In genomic region chr5:143213231-143213850, GRCh38 we compare ENCODE assay signal across 9 cellular contexts.
DNase-seq lines count a peak whose midpoint lies in the region; ATAC-seq and TF ChIP-seq lines count a peak whose summit lies in the region.
"Had no signal": no experiment of that assay in that cellular context is flagged by ENCODE, and none has a peak within 500 bp of the region (broad histone marks: within the 10 kb centered on the region; RNA-seq: fewer than 3 reads in every experiment).

No MANE protein-coding gene starts in this region.

- H3K14ac ChIP-seq in mesenchymal stem cell (ENCODE audit: low read length in 2 of 2), result no peak overlapping the region

- H4K20me1 ChIP-seq in mammary epithelial cell (ENCODE audit: insufficient read depth, low read length), result no peaks in the 10 kb centered on the region

- H3K23ac ChIP-seq in mesenchymal stem cell (ENCODE audit: low read length in 2 of 2), result no peak overlapping the region

- peak overlapping the region; percentile 29 to 38 for H2BK12ac ChIP-seq in mesenchymal stem cell (ENCODE audit: low read length in 2 of 2)

- H3K36me3 ChIP-seq in mammary epithelial cell (ENCODE audit: insufficient read depth, low read length) (no peaks in the 10 kb centered on the region), mesenchymal stem cell (ENCODE audit: control insufficient read depth in 1 of 2, insufficient read depth in 2 of 2, low read depth in 1 of 2, low read length in 2 of 2) (peaks cover 0 to 5% of the 10 kb centered on the region in 2 experiments)

- no peak overlapping the region for H2AK5ac ChIP-seq in mesenchymal stem cell (ENCODE audit: low read length, severe bottlenecking)

- H3K4me1 ChIP-seq in mammary epithelial cell (ENCODE audit: insufficient read depth, low read length) (no peaks in the 10 kb centered on the region), mesenchymal stem cell (ENCODE audit: control insufficient read depth, insufficient read depth, low read depth, low read length) (peaks cover 13% of the 10 kb centered on the region)

- no peak overlapping the region for H3K4ac ChIP-seq in mesenchymal stem cell (ENCODE audit: low read depth in 1 of 2, low read length in 2 of 2)

- CTCF ChIA-PET in mammary epithelial cell (lab: Charles Lee; ENCODE audit: low non-redundant PET), result no interaction called here

- H4K8ac ChIP-seq in mesenchymal stem cell (ENCODE audit: low read length), result no peak overlapping the region

- no peaks in the 10 kb centered on the region for H3K79me1 ChIP-seq in mesenchymal stem cell (replicated peaks; ENCODE audit: low read length, poor library complexity, severe bottlenecking)

- intact Hi-C loops in mammary epithelial cell (cut with micrococcal nuclease), result no loop called here

- WGBS in mammary epithelial cell (ENCODE audit: low coverage, missing lambda C conversion rate), result 72% methylated on average over 3 of the region's 6 CpGs
- WGBS in mesenchymal stem cell, result 80% methylated on average over 6 of the region's 6 CpGs

- no peaks in the 10 kb centered on the region for H3K79me2 ChIP-seq in mammary epithelial cell (ENCODE audit: insufficient read depth, low read length)

- no peak overlapping the region for H3K9ac ChIP-seq in mammary epithelial cell (ENCODE audit: insufficient read depth, low read length)
- no peak overlapping the region for H3K9ac ChIP-seq in mesenchymal stem cell (ENCODE audit: low read length)

- no peak for TF ChIP-seq CTCF in mammary epithelial cell (conservative IDR thresholded peaks at IDR 0.05 in 1 of 2, IDR thresholded peaks at IDR 0.05 in 1 of 2; ENCODE audit: extremely low read depth in 1 of 2, insufficient read depth in 1 of 2, low read depth in 1 of 2, low read length in 2 of 2)

- H3K4me1 Mint-ChIP-seq in stimulated activated naive B cell treated with anti-CD40 and anti-IgM and Interleukin-4, amounts not matched to agents 10 μg/mL and 1 μg/mL and 100 μg/mL, for 72 hours, result peaks cover 21 to 26% of the 10 kb centered on the region in 2 donors

- H3K27ac ChIP-seq in mammary epithelial cell (ENCODE audit: insufficient read depth, low read depth, low read length) (no peak overlapping the region), mesenchymal stem cell (ENCODE audit: low read length, poor library complexity, severe bottlenecking) (peak overlapping the region; percentile 71), caudate nucleus (ENCODE audit: low read depth, low read length) (no peak overlapping the region)

- H3K18ac ChIP-seq in mesenchymal stem cell (ENCODE audit: low read depth in 1 of 2, low read length in 2 of 2), result peak overlapping the region; percentile 28 to 61

- H3K4me2 ChIP-seq in mammary epithelial cell (ENCODE audit: insufficient read depth, low read depth, low read length) (no peak overlapping the region), mesenchymal stem cell (ENCODE audit: low read length, poor library complexity, severe bottlenecking) (no peak overlapping the region)

- no peaks in the 10 kb centered on the region for H3K27me3 ChIP-seq in mammary epithelial cell (ENCODE audit: insufficient read depth, low read length)
- H3K27me3 ChIP-seq in mesenchymal stem cell (ENCODE audit: control insufficient read depth in 1 of 2, insufficient read depth in 1 of 2, low read length in 2 of 2), result no peaks in the 10 kb centered on the region

- dilution Hi-C loops in mammary epithelial cell (cut with HindIII; ENCODE audit: low sequenced_read_pairs), result no loop called here

- no peak overlapping the region for H3K4me3 Mint-ChIP-seq in stimulated activated naive B cell treated with anti-CD40 and anti-IgM and Interleukin-4, amounts not matched to agents 10 μg/mL and 1 μg/mL and 100 μg/mL, for 72 hours

- no peak overlapping the region for H2BK15ac ChIP-seq in mesenchymal stem cell (ENCODE audit: low read depth, poor library complexity, severe bottlenecking)

- H3K9me3 Mint-ChIP-seq in stimulated activated naive B cell treated with anti-CD40 and anti-IgM and Interleukin-4, amounts not matched to agents 10 μg/mL and 1 μg/mL and 100 μg/mL, for 72 hours, result peaks cover 0 to 3% of the 10 kb centered on the region in 2 donors

- H2BK120ac ChIP-seq in mesenchymal stem cell (ENCODE audit: low read depth, low read length), result no peak overlapping the region

- peak; percentile 1 for ATAC-seq in HG02763 (IDR thresholded peaks at IDR 0.05; ENCODE audit: unreplicated experiment)
- no peak for ATAC-seq in GM21528 (IDR thresholded peaks at IDR 0.05; ENCODE audit: low FRiP score, unreplicated experiment)
- ATAC-seq in stimulated activated naive B cell treated with anti-CD40 and anti-IgM and Interleukin-4, amounts not matched to agents 10 μg/mL and 1 μg/mL and 100 μg/mL, for 72 hours (replicated peaks), result no peak
- ATAC-seq in GM21737 (IDR thresholded peaks at IDR 0.05; ENCODE audit: unreplicated experiment), result no peak

- H3K27ac Mint-ChIP-seq in stimulated activated naive B cell treated with anti-CD40 and anti-IgM and Interleukin-4, amounts not matched to agents 10 μg/mL and 1 μg/mL and 100 μg/mL, for 72 hours, result no peak overlapping the region

- DNase-seq in GM04503 (ENCODE audit: low read depth) (peak; percentile 55), mammary epithelial cell (no peak), mesenchymal stem cell (peak; percentile 67), caudate nucleus (lab: John Stamatoyannopoulos, UW) (no peak)
- no peak for DNase-seq in stimulated activated naive B cell treated with anti-CD40 and anti-IgM and Interleukin-4, amounts not matched to agents 10 μg/mL and 1 μg/mL and 100 μg/mL, for 72 hours
- DNase-seq: NCI-H1417 had no signal

- H3K36me3 Mint-ChIP-seq in stimulated activated naive B cell treated with anti-CD40 and anti-IgM and Interleukin-4, amounts not matched to agents 10 μg/mL and 1 μg/mL and 100 μg/mL, for 72 hours, result peaks cover 2 to 16% of the 10 kb centered on the region in 2 donors

- in situ Hi-C loops in mammary epithelial cell (cut with MboI; ENCODE audit: low sequenced_read_pairs in 2 of 2), result no loop called here

- no peak overlapping the region for H3K4me3 ChIP-seq in mammary epithelial cell (replicated peaks in 1 of 3; ENCODE audit: insufficient read depth in 1 of 3, low read depth in 2 of 3, low read length in 3 of 3)
- H3K4me3 ChIP-seq in mesenchymal stem cell (ENCODE audit: insufficient read depth in 1 of 2, low read depth in 1 of 2, low read length in 2 of 2), result no peak overlapping the region

- no peaks in the 10 kb centered on the region for H3K27me3 Mint-ChIP-seq in stimulated activated naive B cell treated with anti-CD40 and anti-IgM and Interleukin-4, amounts not matched to agents 10 μg/mL and 1 μg/mL and 100 μg/mL, for 72 hours

- no peak overlapping the region for H2BK5ac ChIP-seq in mesenchymal stem cell (ENCODE audit: low read depth, low read length, poor library complexity, severe bottlenecking)

- H3K9me3 ChIP-seq in mammary epithelial cell (replicated peaks; ENCODE audit: insufficient read depth, low read length) (no peaks in the 10 kb centered on the region), mesenchymal stem cell (ENCODE audit: control insufficient read depth, low read length) (no peaks in the 10 kb centered on the region)

- H4K91ac ChIP-seq in mesenchymal stem cell (ENCODE audit: low read length), result peak overlapping the region; percentile 58

- no TSS peak for BruUV-seq in mammary epithelial cell (replicated peaks; lab: Mats Ljungman, UMichigan)

- peak overlapping the region; percentile 61 for H2AFZ ChIP-seq in mammary epithelial cell (ENCODE audit: low read depth, low read length)
- H2AFZ ChIP-seq in mesenchymal stem cell (ENCODE audit: low read depth, low read length), result no peak overlapping the region

Comparison
In these comparisons a context has a peak if more than half of its experiments do, and no peak if none do; other contexts are left out.
1. DNase-seq: peak in GM04503 (single experiment) and mesenchymal stem cell (single experiment); none in mammary epithelial cell (single experiment), caudate nucleus (0 of 61) and stimulated activated naive B cell treated with anti-CD40 and anti-IgM and Interleukin-4, amounts not matched to agents 10 μg/mL and 1 μg/mL and 100 μg/mL, for 72 hours (single experiment).